ENCODE assay signal across 9 cellular contexts in the genomic region with DNA sequence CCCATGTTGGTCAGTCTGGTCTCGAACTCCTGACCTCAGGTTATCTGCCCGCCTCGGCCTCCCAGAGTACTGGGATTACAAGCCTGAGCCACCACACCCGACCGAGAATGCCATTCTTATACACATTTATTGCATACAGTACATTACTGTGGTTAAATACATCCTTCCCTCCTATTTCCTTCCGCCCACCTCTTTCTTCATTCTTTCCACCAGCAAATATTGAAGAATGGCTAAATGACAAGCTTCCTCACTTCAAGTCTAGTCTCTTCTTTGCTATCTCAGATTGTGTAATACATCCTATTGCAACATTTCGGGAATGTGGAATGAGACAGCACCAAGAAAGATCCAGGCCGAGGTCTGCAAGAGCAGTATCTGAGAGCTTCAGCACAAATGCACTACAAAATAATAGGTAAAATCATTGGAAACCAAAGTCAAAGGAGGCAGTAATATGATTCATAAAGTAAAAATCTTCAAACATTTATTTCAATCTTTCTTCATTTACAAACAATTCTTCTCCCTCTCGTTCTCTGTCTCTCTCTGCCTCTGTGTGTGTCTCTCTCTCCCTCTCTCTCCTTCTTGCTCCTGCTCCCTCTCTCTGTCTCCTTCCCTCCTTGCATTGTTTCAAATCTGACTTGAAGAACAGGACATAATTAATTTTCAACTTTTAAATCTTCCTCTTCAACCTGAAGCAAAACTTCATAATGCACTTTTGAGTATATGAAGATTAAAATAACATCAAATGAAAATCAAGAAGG.
DNase-seq lines count a peak whose midpoint lies in the region; ATAC-seq and TF ChIP-seq lines count a peak whose summit lies in the region.
"Had no signal": no experiment of that assay in that cellular context is flagged by ENCODE, and none has a peak within 500 bp of the region (broad histone marks: within the 10 kb centered on the region; RNA-seq: fewer than 3 reads in every experiment).

No MANE protein-coding gene starts in this region.

- H3K4me2 ChIP-seq in PC-3 (ENCODE audit: low read length) (peak overlapping the region; percentile 54), Karpas-422 (ENCODE audit: low read depth, low read length, poor library complexity, severe bottlenecking) (no peak overlapping the region)

- H3K4me1 ChIP-seq in PC-3 (ENCODE audit: insufficient read depth, low read length) (peaks cover 43% of the 10 kb centered on the region), psoas muscle (no peaks in the 10 kb centered on the region), Karpas-422 (ENCODE audit: low read length) (no peaks in the 10 kb centered on the region)

- H2AFZ ChIP-seq in PC-3 (ENCODE audit: low read length), result peak overlapping the region; percentile 13
- no peak overlapping the region for H2AFZ ChIP-seq in Karpas-422 (ENCODE audit: low read length)

- peaks cover 12% of the 10 kb centered on the region for H3F3A ChIP-seq in PC-3 (ENCODE audit: low read length, unreplicated experiment)

- no peaks in the 10 kb centered on the region for H3K79me2 ChIP-seq in PC-3 (ENCODE audit: low read length)
- no peaks in the 10 kb centered on the region for H3K79me2 ChIP-seq in Karpas-422 (ENCODE audit: low read length)

- 66 to 78% (median 68%) methylated on average over 9 of the region's 9 CpGs for WGBS in psoas muscle, 3 donors

- H4K20me1 ChIP-seq in PC-3 (ENCODE audit: low read length) (no peaks in the 10 kb centered on the region), Karpas-422 (ENCODE audit: insufficient read depth, low read depth, low read length) (no peaks in the 10 kb centered on the region)

- no TSS peak for BruUV-seq in PC-3 (replicated peaks; lab: Mats Ljungman, UMichigan)

- POLR2A ChIA-PET in PC-3 (lab: Charles Lee; ENCODE audit: unreplicated experiment), result no interaction called here

- H3K9me3 ChIP-seq in PC-3 (ENCODE audit: low read length), result no peaks in the 10 kb centered on the region
- H3K9me3 ChIP-seq in psoas muscle, result no peaks in the 10 kb centered on the region
- no peaks in the 10 kb centered on the region for H3K9me3 ChIP-seq in Karpas-422 (ENCODE audit: low read length)
- H3K9me3 ChIP-seq: ovary had no signal

- H3K9me2 ChIP-seq in PC-3 (replicated peaks; ENCODE audit: low read length) (no peaks in the 10 kb centered on the region), Karpas-422 (replicated peaks; ENCODE audit: insufficient read depth, low read length) (no peaks in the 10 kb centered on the region)

- TF ChIP-seq CTCF in PC-3 (conservative IDR thresholded peaks at IDR 0.05; ENCODE audit: low read depth, low read length) (no peak), psoas muscle (IDR thresholded peaks at IDR 0.05) (no peak)

- CTCF ChIA-PET in PC-3 (lab: Charles Lee), result interaction anchor here (0.6 to 1.1 kb wide), 2 partner anchors 118 to 181 kb away, joined by 3 to 4 read pairs; no protein-coding TSS in a partner anchor

- H3K27me3 ChIP-seq in PC-3 (ENCODE audit: low read length), result no peaks in the 10 kb centered on the region
- H3K27me3 ChIP-seq in psoas muscle (ENCODE audit: insufficient read depth in 3 of 3, low read length in 2 of 3), result no peaks in the 10 kb centered on the region
- no peaks in the 10 kb centered on the region for H3K27me3 ChIP-seq in Karpas-422 (ENCODE audit: low read length)
- H3K27me3 ChIP-seq: ovary had no signal

- H3K36me3 ChIP-seq in PC-3 (ENCODE audit: low read depth, low read length), result no peaks in the 10 kb centered on the region
- no peaks in the 10 kb centered on the region for H3K36me3 ChIP-seq in psoas muscle (ENCODE audit: insufficient read depth in 1 of 2, low read depth in 1 of 2)
- no peaks in the 10 kb centered on the region for H3K36me3 ChIP-seq in Karpas-422 (ENCODE audit: insufficient read depth, low read length)
- H3K36me3 ChIP-seq: ovary had no signal

- no peak overlapping the region for H3K4me3 ChIP-seq in PC-3 (ENCODE audit: low read length)
- no peak overlapping the region for H3K4me3 ChIP-seq in psoas muscle
- no peak overlapping the region for H3K4me3 ChIP-seq in Karpas-422 (ENCODE audit: low read length)
- H3K4me3 ChIP-seq: ovary had no signal

- ATAC-seq in PC-3 (peak; percentile 74), psoas muscle (peak; percentile 79 to 93 (median 84)), HG02840 (IDR thresholded peaks at IDR 0.05; ENCODE audit: low FRiP score, unreplicated experiment) (no peak)

- peak overlapping the region; percentile 32 for H3K9ac ChIP-seq in PC-3 (ENCODE audit: low read length)
- H3K9ac ChIP-seq in Karpas-422 (ENCODE audit: low read length), result no peak overlapping the region

- intact Hi-C loops in PC-3 (cut with micrococcal nuclease), result loop anchor here (1.0 to 10.0 kb wide), 8 partner anchors 17 to 397 kb away; partner anchors contain the start of gene TGFBR2
- intact Hi-C loops in psoas muscle (cut with DNase I), result loop anchor here in 1 of 2 donors (10.0 kb wide), 1 partner anchor 167 kb away; no protein-coding TSS in a partner anchor

- H3K27ac ChIP-seq in PC-3 (ENCODE audit: low read length) (peak overlapping the region; percentile 71), psoas muscle (peak overlapping the region; percentile 60), Karpas-422 (ENCODE audit: low read length) (no peak overlapping the region)
- H3K27ac ChIP-seq: ovary had no signal

- peak; percentile 72 for DNase-seq in GF-D8 (lab: John Stamatoyannopoulos, UW)
- peak; percentile 98 for DNase-seq in PC-3
- DNase-seq in fibroblast of gingiva (ENCODE audit: low read depth), result peak; percentile 97
- DNase-seq in psoas muscle, result peak in 1 of 2 donors; percentile 20
- no peak for DNase-seq in Karpas-422
- DNase-seq in NCI-H2107 (lab: John Stamatoyannopoulos, UW), result no peak
- no peak for DNase-seq in NCI-H1417 treated with DMSO at 0.1 percent for 48 hours (lab: John Stamatoyannopoulos, UW)

Comparison
In these comparisons a context has a peak if more than half of its experiments do, and no peak if none do; other contexts are left out.
1. DNase-seq: peak in GF-D8 (single experiment), PC-3 (single experiment) and fibroblast of gingiva (single experiment); none in Karpas-422 (single experiment), NCI-H2107 (single experiment) and NCI-H1417 treated with DMSO at 0.1 percent for 48 hours (single experiment).